21 cellular contexts compared by ENCODE assay signal in the genomic region with DNA sequence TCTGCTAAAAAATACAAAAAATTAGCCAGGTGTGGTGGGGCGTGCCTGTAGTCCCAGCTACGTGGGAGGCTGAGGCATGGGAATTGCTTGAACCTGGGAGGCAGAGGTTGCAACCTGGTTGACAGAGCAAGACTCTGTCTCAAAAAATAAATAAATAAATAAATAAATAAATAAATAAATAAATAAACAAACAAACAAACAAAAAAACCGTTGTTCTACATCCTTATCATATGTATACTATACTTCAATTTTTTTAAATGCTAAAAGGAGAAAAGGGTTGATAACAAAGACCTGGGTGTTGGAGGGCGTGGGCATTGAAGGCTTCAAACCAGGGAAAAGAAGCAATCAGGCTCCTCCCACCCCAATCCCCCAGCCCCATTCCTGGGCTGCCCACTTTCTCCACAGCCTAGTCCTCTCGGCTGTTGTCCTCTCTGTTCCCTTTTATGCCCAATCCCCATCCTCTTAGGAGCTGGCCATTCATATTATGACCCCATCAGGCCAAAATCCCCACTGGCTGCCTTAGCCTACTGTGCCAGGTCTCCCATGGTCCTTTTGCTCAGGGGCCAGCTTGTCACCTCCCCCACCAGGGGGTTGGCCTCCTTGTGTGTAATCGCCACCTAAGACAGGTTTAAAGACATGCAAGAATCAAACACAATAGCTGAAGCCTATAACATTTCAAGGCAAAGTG.
"Had no signal": no experiment of that assay in that cellular context is flagged by ENCODE, and none has a peak within 500 bp of the region (broad histone marks: within the 10 kb centered on the region; RNA-seq: fewer than 3 reads in every experiment).

No MANE protein-coding gene starts in this region.

- ATAC-seq: activated CD4-positive, alpha-beta T cell treated with anti-CD3 and anti-CD28 coated beads for 36 hours; activated T-helper 17 cell treated with anti-CD3 and anti-CD28 coated beads, Interleukin-2, amount 50 U/mL, for 72 hours had no signal

- H3K4me3 ChIP-seq: SJCRH30 had no signal

- DNase-seq: activated CD4-positive, alpha-beta memory T cell treated with anti-CD3 and anti-CD28 coated beads, Interleukin-2, amount 10 ng/mL, durations not matched to agents 7 days and 5 days; activated CD4-positive, alpha-beta T cell treated with anti-CD3 and anti-CD28 coated beads for 36 hours; activated CD4-positive, alpha-beta T cell treated with anti-CD3 and anti-CD28 coated beads, Interleukin-2, amount 50 U/mL, for 1 hour; activated gamma-delta T cell; activated naive CD4-positive, alpha-beta T cell treated with anti-CD3 and anti-CD28 coated beads for 36 hours; activated T-cell treated with anti-CD3 and anti-CD28 coated beads for 4 hours; activated T-cell treated with anti-CD3 and anti-CD28 coated beads, Interleukin-2, amount 50 U/mL, for 48 hours; amygdala; KBM-7; NCI-H1048; NCI-H2029; NCI-H2107; NCI-H2171 treated with DMSO at 0.1 percent for 48 hours; NCI-H226; NCI-H526; NCI-H82; SJCRH30; SK-N-SH; T-helper 1 cell had no signal

- H3K9me3 ChIP-seq: SJCRH30, SK-N-SH had no signal

- H3K27me3 ChIP-seq: SJCRH30 had no signal

- H3K27ac ChIP-seq: SJCRH30, VCaP had no signal
